8 cellular contexts compared by ENCODE assay signal in genomic region chr22:27880778-27881394, GRCh38. TPM values are rescaled to one million over a fixed set of nuclear protein-coding genes. Genes with fewer than 3 reads are reported as not detected.
DNase-seq lines count a peak whose midpoint lies in the region; ATAC-seq, FAIRE-seq and TF ChIP-seq lines count a peak whose summit lies in the region.

No MANE protein-coding gene starts in this region.

- H3K4me3 ChIP-seq in IMR-90 (ENCODE audit: insufficient read depth, low read depth, low read length) = no peak overlapping the region
- no peak overlapping the region for H3K4me3 ChIP-seq in endothelial cell of umbilical vein (replicated peaks in 1 of 3; ENCODE audit: insufficient read depth in 1 of 3, low read depth in 1 of 3, low read length in 3 of 3)
- no peak overlapping the region for H3K4me3 ChIP-seq in urinary bladder (ENCODE audit: low read depth, low read length)

- H3K27ac ChIP-seq in IMR-90 (ENCODE audit: insufficient read depth, low read length) (peak overlapping the region; percentile 67; the same call in 1 of the 2 replicates), endothelial cell of umbilical vein (ENCODE audit: insufficient read depth, low read depth, low read length) (peak overlapping the region; percentile 22), urinary bladder (ENCODE audit: low read depth) (peak overlapping the region; percentile 73)

- H3K27ac Mint-ChIP-seq in mesothelial cell of epicardium = peak overlapping the region; percentile 61

- no peaks in the 10 kb centered on the region for H3K27me3 Mint-ChIP-seq in mesothelial cell of epicardium (ENCODE audit: low read depth)

- peak overlapping the region; percentile 81 for H2BK120ac ChIP-seq in IMR-90 (ENCODE audit: low read depth, low read length)

- CTCF ChIA-PET in IMR-90 (lab: Yijun Ruan, JAX) (interaction anchor here (0.8 to 2.9 kb wide), 7 partner anchors 10 to 139 kb away, joined by 3 to 9 read pairs (median 4); partner anchors contain the start of gene PITPNB), endothelial cell of umbilical vein (lab: Charles Lee) (interaction anchor here (0.7 to 3.9 kb wide), 32 partner anchors 9 to 1202 kb away, joined by 3 to 51 read pairs (median 4); partner anchors contain the start of gene PITPNB)

- H2AFZ ChIP-seq in IMR-90 (replicated peaks; ENCODE audit: low read length, poor library complexity) (no peak overlapping the region), endothelial cell of umbilical vein (ENCODE audit: low read depth, low read length) (no peak overlapping the region)

- peak overlapping the region; percentile 73; the same call in 1 of the 2 replicates for H3K18ac ChIP-seq in IMR-90 (ENCODE audit: low read depth, low read length)

- peak overlapping the region; percentile 66 for H3K14ac ChIP-seq in IMR-90 (replicated peaks; ENCODE audit: low read depth, low read length)

- H2AK9ac ChIP-seq in IMR-90 (replicated peaks; ENCODE audit: low read depth, low read length, poor library complexity) = no peak overlapping the region

- H3K4me1 ChIP-seq in IMR-90 (ENCODE audit: control insufficient read depth, insufficient read depth, low read length) = peaks cover 31% of the 10 kb centered on the region
- peaks cover 15% of the 10 kb centered on the region for H3K4me1 ChIP-seq in endothelial cell of umbilical vein (ENCODE audit: control insufficient read depth, extremely low read depth, insufficient read depth, low read length)
- no peaks in the 10 kb centered on the region for H3K4me1 ChIP-seq in urinary bladder (ENCODE audit: insufficient read depth)

- H4K91ac ChIP-seq in IMR-90 (ENCODE audit: insufficient read depth, low read depth, low read length) = peak overlapping the region; percentile 67; the same call in 1 of the 2 replicates

- no peaks in the 10 kb centered on the region for H3K9me3 ChIP-seq in IMR-90 (ENCODE audit: control insufficient read depth, insufficient read depth, low read length)
- H3K9me3 ChIP-seq in endothelial cell of umbilical vein (replicated peaks; ENCODE audit: control insufficient read depth, insufficient read depth, low read length) = no peaks in the 10 kb centered on the region

- peaks cover 33 to 64% of the 10 kb centered on the region in 2 experiments for H3K79me1 ChIP-seq in IMR-90 (ENCODE audit: low read depth in 1 of 2, low read length in 2 of 2)

- dilution Hi-C loops in IMR-90 (cut with HindIII; ENCODE audit: low sequenced_read_pairs, unreplicated experiment) (no loop called here), endothelial cell of umbilical vein (cut with MboI; ENCODE audit: extremely low pct_ligation_motif_present, low sequenced_read_pairs) (no loop called here)

- H3K56ac ChIP-seq in IMR-90 (ENCODE audit: extremely low read depth, insufficient read depth, low read length) = peak overlapping the region; percentile 33

- peaks cover 11% of the 10 kb centered on the region for H3K36me3 Mint-ChIP-seq in mesothelial cell of epicardium

- H4K20me1 ChIP-seq in IMR-90 (ENCODE audit: insufficient read depth, low read length) (peaks cover 2% of the 10 kb centered on the region; the same call in 1 of the 2 replicates), endothelial cell of umbilical vein (replicated peaks; ENCODE audit: control insufficient read depth, extremely low read depth, insufficient read depth, low read length) (peaks cover 5% of the 10 kb centered on the region)

- H2AK5ac ChIP-seq in IMR-90 (ENCODE audit: low read depth, low read length) = no peak overlapping the region; the same call in 1 of the 2 replicates

- H3K36me3 ChIP-seq in IMR-90 (ENCODE audit: control insufficient read depth, insufficient read depth, low read length) (peaks cover 15% of the 10 kb centered on the region), endothelial cell of umbilical vein (ENCODE audit: control insufficient read depth in 2 of 2, extremely low read depth in 1 of 2, insufficient read depth in 2 of 2, low read length in 2 of 2) (peaks cover 8 to 19% of the 10 kb centered on the region in 2 experiments), urinary bladder (ENCODE audit: insufficient read depth) (no peaks in the 10 kb centered on the region)

- H3K4me1 Mint-ChIP-seq in mesothelial cell of epicardium = peaks cover 59% of the 10 kb centered on the region

- no TSS peak for BruUV-seq in IMR-90 (replicated peaks; lab: Mats Ljungman, UMichigan)
- BruUV-seq in endothelial cell of umbilical vein (replicated peaks; lab: Mats Ljungman, UMichigan) = no TSS peak

- ATAC-seq in IMR-90 (ENCODE audit: low read depth) = peak; percentile 68

- H2BK20ac ChIP-seq in IMR-90 (ENCODE audit: low read depth, low read length) = peak overlapping the region; percentile 83

- WGBS in IMR-90 (ENCODE audit: extremely low coverage in 2 of 2, insufficient read length in 1 of 2), 2 experiments = 0% methylated on average over 1 of the region's 6 CpGs; no CpG with 5 or more reads in 1 of the 2 experiments
- 15% methylated on average over 6 of the region's 6 CpGs for WGBS in urinary bladder

- peak; percentile 40 for FAIRE-seq in endothelial cell of umbilical vein (lab: Jason Lieb, UNC)

- peak; percentile 90 for TF ChIP-seq RAD21 in IMR-90 (IDR thresholded peaks at IDR 0.05; ENCODE audit: low read length)

- H3K4me3 Mint-ChIP-seq in mesothelial cell of epicardium = no peak overlapping the region

- POLR2A ChIA-PET in IMR-90 (lab: Charles Lee; ENCODE audit: unreplicated experiment) = no interaction called here
- POLR2A ChIA-PET in endothelial cell of umbilical vein (lab: Charles Lee) = no interaction called here

- peak overlapping the region; percentile 40 for H3K23ac ChIP-seq in IMR-90 (ENCODE audit: low read depth, low read length)

- peak; percentile 84 for TF ChIP-seq CTCF in IMR-90 (conservative IDR thresholded peaks at IDR 0.05; ENCODE audit: low read depth, low read length)
- TF ChIP-seq CTCF in endothelial cell of umbilical vein (IDR thresholded peaks at IDR 0.05; ENCODE audit: extremely low read depth in 1 of 2, insufficient read depth in 1 of 2, low read depth in 1 of 2, low read length in 2 of 2) = peak; percentile 52 to 54
- TF ChIP-seq CTCF in mesothelial cell of epicardium (IDR thresholded peaks at IDR 0.05; ENCODE audit: unreplicated experiment) = peak; percentile 76

- peak overlapping the region; percentile 12 to 81; a peak in 3 of 4 replicates for H4K8ac ChIP-seq in IMR-90 (ENCODE audit: low read depth in 2 of 2, low read length in 2 of 2)

- peaks cover 69% of the 10 kb centered on the region for H3K79me2 ChIP-seq in endothelial cell of umbilical vein (ENCODE audit: control insufficient read depth, insufficient read depth, low read length)

- TF ChIP-seq POLR2A in IMR-90 (IDR thresholded peaks at IDR 0.05; ENCODE audit: low read depth, low read length) (peak; percentile 46; the same call in 1 of the 2 replicates), endothelial cell of umbilical vein (IDR thresholded peaks at IDR 0.05; ENCODE audit: low read depth, low read length) (no peak)

- DNase-seq in DMS153 (lab: John Stamatoyannopoulos, UW) (peak; percentile 15), IMR-90 (peak; percentile 86), SHP77 treated with DMSO at 0.1 percent for 48 hours (lab: John Stamatoyannopoulos, UW) (peak; percentile 4), endothelial cell of umbilical vein (ENCODE audit: low read depth, low spot score) (peak; percentile 85), mesothelial cell of epicardium (ENCODE audit: low spot score in 2 of 2, unreplicated experiment in 2 of 2) (no peak), HuH-7.5 (ENCODE audit: low spot score) (no peak)
- DNase-seq in activated T-cell treated with anti-CD3 and anti-CD28 coated beads, Interleukin-2, amount 50 U/mL, for 48 hours = no peak

- H3K9me1 ChIP-seq in IMR-90 (ENCODE audit: insufficient read depth, low read length) (peaks cover 19% of the 10 kb centered on the region), endothelial cell of umbilical vein (replicated peaks; ENCODE audit: control insufficient read depth, extremely low read depth, insufficient read depth, low read length) (no peaks in the 10 kb centered on the region)

- in situ Hi-C loops in IMR-90 (cut with MboI; ENCODE audit: low sequenced_read_pairs) = loop anchor here (10.0 kb wide), 1 partner anchor 704 kb away; no protein-coding TSS in a partner anchor

- peak overlapping the region; percentile 89 for H2BK5ac ChIP-seq in IMR-90 (ENCODE audit: low read depth, low read length, poor library complexity, severe bottlenecking)

- H3K4ac ChIP-seq in IMR-90 (ENCODE audit: low read depth, low read length) = peak overlapping the region; percentile 39; the same call in 1 of the 2 replicates

- no peaks in the 10 kb centered on the region for H3K9me3 Mint-ChIP-seq in mesothelial cell of epicardium

- no peak overlapping the region; the same call in 1 of the 2 replicates for H3K4me2 ChIP-seq in IMR-90 (ENCODE audit: low read depth, low read length)
- no peak overlapping the region for H3K4me2 ChIP-seq in endothelial cell of umbilical vein (ENCODE audit: insufficient read depth, low read length)

- peak overlapping the region; percentile 51; the same call in 1 of the 2 replicates for H4K5ac ChIP-seq in IMR-90 (ENCODE audit: low read depth, low read length)

- H3K27me3 ChIP-seq in IMR-90 (ENCODE audit: control insufficient read depth, insufficient read depth, low read length) (no peaks in the 10 kb centered on the region), endothelial cell of umbilical vein (ENCODE audit: control insufficient read depth in 2 of 2, insufficient read depth in 2 of 2, low read length in 2 of 2) (no peaks in the 10 kb centered on the region)

- H3K9ac ChIP-seq in IMR-90 (ENCODE audit: low read depth, low read length) = peak overlapping the region; percentile 16; the same call in 1 of the 2 replicates
- no peak overlapping the region for H3K9ac ChIP-seq in endothelial cell of umbilical vein (replicated peaks; ENCODE audit: extremely low read depth, insufficient read depth, low read length)

- intact Hi-C loops in IMR-90 (cut with micrococcal nuclease) = loop anchor here (1.0 to 5.0 kb wide), 4 partner anchors 128 to 1124 kb away; no protein-coding TSS in a partner anchor
- intact Hi-C loops in endothelial cell of umbilical vein (cut with micrococcal nuclease) = loop anchor here (1.0 to 10.0 kb wide), 3 partner anchors 128 to 1124 kb away; no protein-coding TSS in a partner anchor

- peak overlapping the region; percentile 25; the same call in 1 of the 3 replicates for H2BK15ac ChIP-seq in IMR-90 (ENCODE audit: low read depth, low read length)

RNA-seq across cellular contexts. Expression of gene PITPNB, which starts 38.2 kb away (rescaled TPM):
- total RNA-seq in IMR-90 (2012; rRNA removed) (19.7 and 29.2 TPM in 2 replicates), endothelial cell of umbilical vein (108 and 109 TPM in 2 replicates), mesothelial cell of epicardium (93.0 to 97.2 TPM (median 96.2 TPM) in 3 replicates), urinary bladder (70.7 TPM)
- polyA plus RNA-seq in IMR-90 (2012; rRNA removed) (43.3 and 54.5 TPM in 2 replicates), endothelial cell of umbilical vein (26.3 and 29.7 TPM in 2 replicates), urinary bladder (82.8 TPM)
- 12.1 and 20.1 TPM in 2 replicates for polyA plus RNA-seq in IMR-90 (2012; cell fraction: cytosol; rRNA removed)
- polyA plus RNA-seq in IMR-90 (2012; cell fraction: nucleus; rRNA removed; ENCODE audit: low replicate concordance) = 9.3 and 56.7 TPM in 2 replicates
- polyA plus RNA-seq in endothelial cell of umbilical vein (2011; cell fraction: cytosol; rRNA removed) = 35.6 and 36.6 TPM in 2 replicates
- polyA plus RNA-seq in endothelial cell of umbilical vein (2011; cell fraction: nucleus; rRNA removed) = 57.1 and 71.9 TPM in 2 replicates
- 65.7 and 80.5 TPM in 2 replicates for polyA plus RNA-seq in endothelial cell of umbilical vein (2012)
- 51.8 and 62.6 TPM in 2 replicates for polyA minus RNA-seq in endothelial cell of umbilical vein
- 23.5 TPM for polyA minus RNA-seq in endothelial cell of umbilical vein (2011; cell fraction: cytosol; rRNA and poly(A)+ RNA removed)
- 78.0 and 133 TPM in 2 replicates for polyA minus RNA-seq in endothelial cell of umbilical vein (2011; cell fraction: nucleus; rRNA and poly(A)+ RNA removed)

Comparison
In these comparisons a context has a peak if more than half of its experiments do, and no peak if none do; other contexts are left out.
1. DNase-seq: peak in DMS153 (single experiment), IMR-90 (single experiment), SHP77 treated with DMSO at 0.1 percent for 48 hours (single experiment) and endothelial cell of umbilical vein (single experiment); none in mesothelial cell of epicardium (0 of 2), HuH-7.5 (single experiment) and activated T-cell treated with anti-CD3 and anti-CD28 coated beads, Interleukin-2, amount 50 U/mL, for 48 hours (0 of 2).
2. H3K27ac ChIP-seq: peak in every context shown above with its lines; median percentile 73 in urinary bladder; 67 in IMR-90; 22 in endothelial cell of umbilical vein.
3. Peak in every context shown above with its lines, with median percentiles within 50 percentile points of each other: CTCF ChIP-seq.